In genomic region chr9:92709954-92710353, GRCh38 we compare ENCODE assay signal across 18 cellular contexts. TPM values are rescaled to one million over a fixed set of nuclear protein-coding genes. Genes with fewer than 3 reads are reported as not detected.
DNase-seq lines count a peak whose midpoint lies in the region; TF ChIP-seq lines count a peak whose summit lies in the region.
"Had no signal": no experiment of that assay in that cellular context is flagged by ENCODE, and none has a peak within 500 bp of the region (broad histone marks: within the 10 kb centered on the region; RNA-seq: fewer than 3 reads in every experiment).

No MANE protein-coding gene starts in this region.

- no peak for TF ChIP-seq CTCF in endothelial cell (IDR thresholded peaks at IDR 0.05; ENCODE audit: unreplicated experiment)

- H3K4me1 Mint-ChIP-seq in T-helper 2 cell treated with Interferon-gamma antibody and Interleukin-4, amounts not matched to agents 5 μg/mL and 100 μg/mL, for 36 hours (ENCODE audit: low read depth) = peaks cover 44% of the 10 kb centered on the region
- peaks cover 10% of the 10 kb centered on the region for H3K4me1 Mint-ChIP-seq in endothelial cell (ENCODE audit: unreplicated experiment)
- H3K4me1 Mint-ChIP-seq: H9 had no signal

- H3K9me3 Mint-ChIP-seq in T-helper 2 cell treated with Interferon-gamma antibody and Interleukin-4, amounts not matched to agents 5 μg/mL and 100 μg/mL, for 36 hours = no peaks in the 10 kb centered on the region
- no peaks in the 10 kb centered on the region for H3K9me3 Mint-ChIP-seq in endothelial cell (ENCODE audit: unreplicated experiment)
- H3K9me3 Mint-ChIP-seq: CD4-positive, alpha-beta T cell; H9 had no signal

- H3K36me3 Mint-ChIP-seq in T-helper 2 cell treated with Interferon-gamma antibody and Interleukin-4, amounts not matched to agents 5 μg/mL and 100 μg/mL, for 36 hours (ENCODE audit: low read depth) = peaks cover 34% of the 10 kb centered on the region
- peaks cover 6% of the 10 kb centered on the region for H3K36me3 Mint-ChIP-seq in endothelial cell (ENCODE audit: low read depth, unreplicated experiment)

- DNase-seq in T-helper 2 cell treated with Interferon-gamma antibody and Interleukin-4, amounts not matched to agents 5 μg/mL and 100 μg/mL, for 36 hours (ENCODE audit: low spot score) = no peak
- DNase-seq in T-helper 2 cell = no peak
- DNase-seq in HEK293T (ENCODE audit: extremely low spot score) = peak; percentile 2
- no peak for DNase-seq in endothelial cell (ENCODE audit: low spot score)
- DNase-seq in mesenteric fat pad (ENCODE audit: low spot score) = peak; percentile 59
- no peak for DNase-seq in NK-92 treated with Interleukin-12 subunit alpha and Interleukin-12 subunit beta, amount 100 ng/mL, for 24 hours (lab: John Stamatoyannopoulos, UW)
- DNase-seq in GM03348 (ENCODE audit: low spot score) = no peak
- no peak for DNase-seq in NCI-H2107 (lab: John Stamatoyannopoulos, UW)
- DNase-seq: Calu3; CD4-positive, alpha-beta T cell; DMS53; H9; NCI-H1417 treated with DMSO at 0.1 percent for 48 hours; NCI-H2029; NCI-H2171 treated with DMSO at 0.1 percent for 48 hours; NCI-H748 treated with DMSO at 0.1 percent for 48 hours; RPMI8226 had no signal

- H3K4me3 Mint-ChIP-seq in T-helper 2 cell treated with Interferon-gamma antibody and Interleukin-4, amounts not matched to agents 5 μg/mL and 100 μg/mL, for 36 hours = no peak overlapping the region
- H3K4me3 Mint-ChIP-seq in endothelial cell (ENCODE audit: unreplicated experiment) = peak overlapping the region; percentile 50
- H3K4me3 Mint-ChIP-seq: B cell; CD4-positive, alpha-beta T cell; H9 had no signal

- POLR2A ChIA-PET in HEK293T (lab: Yijun Ruan, JAX) = no interaction called here

- no peaks in the 10 kb centered on the region for H3K27me3 Mint-ChIP-seq in T-helper 2 cell treated with Interferon-gamma antibody and Interleukin-4, amounts not matched to agents 5 μg/mL and 100 μg/mL, for 36 hours (ENCODE audit: low read depth)
- H3K27me3 Mint-ChIP-seq in endothelial cell (ENCODE audit: unreplicated experiment) = no peaks in the 10 kb centered on the region
- H3K27me3 Mint-ChIP-seq: B cell; CD4-positive, alpha-beta T cell had no signal

- peak overlapping the region; percentile 8 for H3K27ac Mint-ChIP-seq in T-helper 2 cell treated with Interferon-gamma antibody and Interleukin-4, amounts not matched to agents 5 μg/mL and 100 μg/mL, for 36 hours
- H3K27ac Mint-ChIP-seq in endothelial cell (ENCODE audit: unreplicated experiment) = no peak overlapping the region
- H3K27ac Mint-ChIP-seq: B cell had no signal

- CTCF ChIA-PET in HEK293T (lab: Yijun Ruan, JAX) = no interaction called here

TF ChIP-seq in HEK293T, 16 proteins besides CTCF, POLR2A, EP300 and RAD21:
- TF ChIP-seq CTBP1 (IDR thresholded peaks at IDR 0.05; ENCODE audit: borderline replicate concordance) = no peak
- TF ChIP-seq SP1 (IDR thresholded peaks at IDR 0.05) = no peak
- no peak for TF ChIP-seq HDGF (IDR thresholded peaks at IDR 0.05; ENCODE audit: borderline replicate concordance)
- no peak for TF ChIP-seq TARDBP (IDR thresholded peaks at IDR 0.05)
- no peak for TF ChIP-seq PKNOX1 (IDR thresholded peaks at IDR 0.05)
- TF ChIP-seq ZNF384 (IDR thresholded peaks at IDR 0.05) = no peak
- no peak for TF ChIP-seq L3MBTL2 (conservative IDR thresholded peaks at IDR 0.05)
- no peak for TF ChIP-seq ELF4 (IDR thresholded peaks at IDR 0.05)
- no peak for TF ChIP-seq FOXA1 (IDR thresholded peaks at IDR 0.05)
- no peak for TF ChIP-seq LEF1 (IDR thresholded peaks at IDR 0.05; ENCODE audit: borderline replicate concordance)
- no peak for TF ChIP-seq NFRKB (IDR thresholded peaks at IDR 0.05)
- TF ChIP-seq FOXK2 (IDR thresholded peaks at IDR 0.05) = no peak
- TF ChIP-seq BHLHE40 (IDR thresholded peaks at IDR 0.05; ENCODE audit: borderline replicate concordance) = no peak
- no peak for TF ChIP-seq ARNT (IDR thresholded peaks at IDR 0.05)
- no peak for TF ChIP-seq SUZ12 (IDR thresholded peaks at IDR 0.05)
- TF ChIP-seq FOXM1 (IDR thresholded peaks at IDR 0.05; ENCODE audit: borderline replicate concordance) = no peak

RNA-seq across cellular contexts. Expression of gene IPPK, which starts 40.0 kb away (rescaled TPM):
- total RNA-seq in endothelial cell (ENCODE audit: unreplicated experiment) (10.1 TPM), mesenteric fat pad (10.1 TPM)

RNA-seq across cellular contexts. Expression of gene BICD2, which starts 54.7 kb away (rescaled TPM):
- total RNA-seq in endothelial cell (ENCODE audit: unreplicated experiment) (31.8 TPM), mesenteric fat pad (34.8 TPM)

Comparison
In these comparisons a context has a peak if more than half of its experiments do, and no peak if none do; other contexts are left out.
1. DNase-seq: peak in HEK293T (single experiment) and mesenteric fat pad (single experiment); none in T-helper 2 cell treated with Interferon-gamma antibody and Interleukin-4, amounts not matched to agents 5 μg/mL and 100 μg/mL, for 36 hours (single experiment), T-helper 2 cell (0 of 5), endothelial cell (single experiment), NK-92 treated with Interleukin-12 subunit alpha and Interleukin-12 subunit beta, amount 100 ng/mL, for 24 hours (single experiment), GM03348 (single experiment) and NCI-H2107 (single experiment).